Comparison of ENCODE assay signal across 13 cellular contexts in genomic region chr1:91011726-91012125, GRCh38. TPM values are rescaled to one million over a fixed set of nuclear protein-coding genes. Genes with fewer than 3 reads are reported as not detected.
DNase-seq lines count a peak whose midpoint lies in the region; ATAC-seq and TF ChIP-seq lines count a peak whose summit lies in the region.
"Had no signal": no experiment of that assay in that cellular context is flagged by ENCODE, and none has a peak within 500 bp of the region (broad histone marks: within the 10 kb centered on the region; RNA-seq: fewer than 3 reads in every experiment).

No MANE protein-coding gene starts in this region.

- H3K9ac ChIP-seq in IMR-90 (ENCODE audit: low read depth, low read length) = no peak overlapping the region

- POLR2A ChIA-PET in IMR-90 (lab: Charles Lee; ENCODE audit: unreplicated experiment) = no interaction called here

- dilution Hi-C loops in IMR-90 (cut with HindIII; ENCODE audit: low sequenced_read_pairs, unreplicated experiment) = no loop called here

- H3K14ac ChIP-seq in IMR-90 (replicated peaks; ENCODE audit: low read depth, low read length) = no peak overlapping the region

- H3K4ac ChIP-seq in IMR-90 (ENCODE audit: low read depth, low read length) = no peak overlapping the region

- no peak overlapping the region for H4K91ac ChIP-seq in IMR-90 (ENCODE audit: insufficient read depth, low read depth, low read length)

- H3K9me3 ChIP-seq in IMR-90 (ENCODE audit: control insufficient read depth, insufficient read depth, low read length) = no peaks in the 10 kb centered on the region
- H3K9me3 ChIP-seq: colonic mucosa had no signal

- no peak overlapping the region for H3K23ac ChIP-seq in IMR-90 (ENCODE audit: low read depth, low read length)

- intact Hi-C loops in IMR-90 (cut with micrococcal nuclease) = no loop called here

- peaks cover 70% of the 10 kb centered on the region for H4K20me1 ChIP-seq in IMR-90 (ENCODE audit: insufficient read depth, low read length)

- no peak overlapping the region for H4K8ac ChIP-seq in IMR-90 (ENCODE audit: low read depth in 2 of 2, low read length in 2 of 2)

- peaks cover 1% of the 10 kb centered on the region for H3K36me3 ChIP-seq in IMR-90 (ENCODE audit: control insufficient read depth, insufficient read depth, low read length)
- H3K36me3 ChIP-seq: colonic mucosa had no signal

- ATAC-seq in IMR-90 (ENCODE audit: low read depth) (peak; percentile 59), GM21360 (IDR thresholded peaks at IDR 0.05; ENCODE audit: unreplicated experiment) (no peak), HG03520 (IDR thresholded peaks at IDR 0.05; ENCODE audit: unreplicated experiment) (no peak)
- ATAC-seq: foreskin keratinocyte had no signal

- CTCF ChIA-PET in IMR-90 (lab: Yijun Ruan, JAX) = no interaction called here

- H2BK5ac ChIP-seq in IMR-90 (ENCODE audit: low read depth, low read length, poor library complexity, severe bottlenecking) = no peak overlapping the region

- peaks cover 1% of the 10 kb centered on the region; the same call in 1 of the 2 replicates for H3K4me1 ChIP-seq in IMR-90 (ENCODE audit: control insufficient read depth, insufficient read depth, low read length)

- H2BK15ac ChIP-seq in IMR-90 (ENCODE audit: low read depth, low read length) = no peak overlapping the region

- TF ChIP-seq CTCF in IMR-90 (conservative IDR thresholded peaks at IDR 0.05; ENCODE audit: low read depth, low read length) = no peak

- H3K27ac ChIP-seq in IMR-90 (ENCODE audit: insufficient read depth, low read length) = no peak overlapping the region
- H3K27ac ChIP-seq: colonic mucosa, foreskin keratinocyte had no signal

- H3K79me1 ChIP-seq in IMR-90 (ENCODE audit: low read depth in 1 of 2, low read length in 2 of 2) = peaks cover 15 to 54% of the 10 kb centered on the region in 2 experiments

- TF ChIP-seq RAD21 in IMR-90 (IDR thresholded peaks at IDR 0.05; ENCODE audit: low read length) = no peak

- H4K5ac ChIP-seq in IMR-90 (ENCODE audit: low read depth, low read length) = no peak overlapping the region

- H3K27me3 ChIP-seq in IMR-90 (ENCODE audit: control insufficient read depth, insufficient read depth, low read length) = no peaks in the 10 kb centered on the region
- H3K27me3 ChIP-seq: colonic mucosa, foreskin keratinocyte had no signal

- no peak overlapping the region for H2AFZ ChIP-seq in IMR-90 (replicated peaks; ENCODE audit: low read length, poor library complexity)

- in situ Hi-C loops in IMR-90 (cut with MboI; ENCODE audit: low sequenced_read_pairs) = no loop called here

- DNase-seq in Ammon's horn (ENCODE audit: low spot score) (peak; percentile 43), IMR-90 (peak; percentile 68), cerebellum (ENCODE audit: low spot score) (peak; percentile 37), lung microvascular endothelial cell (ENCODE audit: low read depth in 2 of 2) (peak; percentile 47 to 52), amniotic stem cell (lab: John Stamatoyannopoulos, UW) (no peak)
- DNase-seq in stimulated activated CD4-positive, alpha-beta T cell treated with anti-CD3 and anti-CD28 coated beads, Interleukin-2, amount 100 ng/mL, for 48 hours = no peak
- DNase-seq: activated naive CD4-positive, alpha-beta T cell treated with Interleukin-2 at 50 U/mL for 16 hours; colonic mucosa; foreskin keratinocyte; NCI-H1417 treated with DMSO at 0.1 percent for 48 hours; SHP77 had no signal

- no CpG with 5 or more reads among the region's 1 CpG for WGBS in IMR-90 (ENCODE audit: extremely low coverage in 2 of 2, insufficient read length in 1 of 2), 2 experiments

- H2AK9ac ChIP-seq in IMR-90 (replicated peaks; ENCODE audit: low read depth, low read length, poor library complexity) = no peak overlapping the region

- no peak overlapping the region for H2BK20ac ChIP-seq in IMR-90 (ENCODE audit: low read depth, low read length)

- BruUV-seq in IMR-90 (replicated peaks; lab: Mats Ljungman, UMichigan) = no TSS peak

- H3K4me3 ChIP-seq in IMR-90 (ENCODE audit: insufficient read depth, low read depth, low read length) = no peak overlapping the region
- H3K4me3 ChIP-seq: colonic mucosa had no signal

- no peak overlapping the region for H3K56ac ChIP-seq in IMR-90 (ENCODE audit: extremely low read depth, insufficient read depth, low read length)

- no peak overlapping the region for H2AK5ac ChIP-seq in IMR-90 (ENCODE audit: low read depth, low read length)

- no peak overlapping the region for H3K4me2 ChIP-seq in IMR-90 (ENCODE audit: low read depth, low read length)

- 0 out of 2 replicates have a peak, but pooled peaks cover 2% of the 10 kb centered on the region for H3K9me1 ChIP-seq in IMR-90 (ENCODE audit: insufficient read depth, low read length)

- H2BK120ac ChIP-seq in IMR-90 (ENCODE audit: low read depth, low read length) = no peak overlapping the region

- no peak for TF ChIP-seq POLR2A in IMR-90 (IDR thresholded peaks at IDR 0.05; ENCODE audit: low read depth, low read length)

- no peak overlapping the region for H3K18ac ChIP-seq in IMR-90 (ENCODE audit: low read depth, low read length)

TF ChIP-seq in IMR-90, 13 proteins besides CTCF, POLR2A, EP300 and RAD21:
- TF ChIP-seq CHD1 (IDR thresholded peaks at IDR 0.05; ENCODE audit: low read depth, low read length) (no peak), FOS (IDR thresholded peaks at IDR 0.05; ENCODE audit: low read depth, low read length) (no peak), RCOR1 (IDR thresholded peaks at IDR 0.05; ENCODE audit: insufficient replicate concordance, low read length) (no peak), MXI1 (IDR thresholded peaks at IDR 0.05; ENCODE audit: borderline replicate concordance, low read depth, low read length) (no peak), ELK1 (IDR thresholded peaks at IDR 0.05; ENCODE audit: borderline replicate concordance, low read depth, low read length) (no peak), USF2 (IDR thresholded peaks at IDR 0.05; ENCODE audit: low read depth, low read length) (no peak), MAZ (IDR thresholded peaks at IDR 0.05; ENCODE audit: borderline replicate concordance, low read depth, low read length) (no peak), NFE2L2 (IDR thresholded peaks at IDR 0.05; ENCODE audit: low read depth, low read length) (no peak), CEBPB (IDR thresholded peaks at IDR 0.05; ENCODE audit: low read depth, low read length) (no peak), MAFK (IDR thresholded peaks at IDR 0.05; ENCODE audit: low read depth, low read length) (no peak)
TF ChIP-seq in IMR-90: peak in this region for 0.

RNA-seq across cellular contexts. Expression of gene ZNF644, which starts 10.1 kb away (rescaled TPM):
- total RNA-seq in IMR-90 (2012; rRNA removed) (45.3 and 66.7 TPM in 2 replicates), cerebellum (169 TPM), lung microvascular endothelial cell (33.8 and 42.5 TPM in 2 replicates)
- 7.1 and 9.0 TPM in 2 replicates for polyA plus RNA-seq in IMR-90 (2012; rRNA removed)
- 1.1 and 1.3 TPM in 2 replicates for polyA plus RNA-seq in IMR-90 (2012; cell fraction: cytosol; rRNA removed)
- 0.84 and 18.8 TPM in 2 replicates for polyA plus RNA-seq in IMR-90 (2012; cell fraction: nucleus; rRNA removed; ENCODE audit: low replicate concordance)

Comparison
In these comparisons a context has a peak if more than half of its experiments do, and no peak if none do; other contexts are left out.
1. DNase-seq: peak in Ammon's horn (single experiment), IMR-90 (single experiment), cerebellum (single experiment) and lung microvascular endothelial cell (2 of 2); none in stimulated activated CD4-positive, alpha-beta T cell treated with anti-CD3 and anti-CD28 coated beads, Interleukin-2, amount 100 ng/mL, for 48 hours (0 of 2) and amniotic stem cell (single experiment).